ENCODE assay signal across 8 cellular contexts in genomic region chr2:186588940-186589732, GRCh38. TPM values are rescaled to one million over a fixed set of nuclear protein-coding genes. Genes with fewer than 3 reads are reported as not detected.
DNase-seq lines count a peak whose midpoint lies in the region; ATAC-seq, FAIRE-seq and TF ChIP-seq lines count a peak whose summit lies in the region.

No MANE protein-coding gene starts in this region.

- CTCF ChIA-PET in HCT116 (lab: Charles Lee): interaction anchor here (1.6 kb wide), 1 partner anchor 34 kb away, joined by 4 read pairs; no protein-coding TSS in a partner anchor

- no peaks in the 10 kb centered on the region for H3K9me3 Mint-ChIP-seq in activated naive CD8-positive, alpha-beta T cell treated with anti-CD3 and anti-CD28 coated beads, Interleukin-2, amount 50 U/mL, for 24 hours

- no peaks in the 10 kb centered on the region for H3K36me3 ChIP-seq in HCT116 (ENCODE audit: control insufficient read depth in 1 of 2, insufficient read depth in 2 of 2, low read length in 2 of 2)
- H3K36me3 ChIP-seq in kidney (ENCODE audit: control insufficient read depth in 1 of 2, insufficient read depth in 2 of 2, low read length in 2 of 2): no peaks in the 10 kb centered on the region
- no peaks in the 10 kb centered on the region for H3K36me3 ChIP-seq in suprapubic skin

- peak overlapping the region; percentile 23 for H3K27ac Mint-ChIP-seq in activated naive CD8-positive, alpha-beta T cell treated with anti-CD3 and anti-CD28 coated beads, Interleukin-2, amount 50 U/mL, for 24 hours

- TF ChIP-seq POLR2A in HCT116 (IDR thresholded peaks at IDR 0.05; ENCODE audit: borderline replicate concordance, extremely low read depth, insufficient read depth, insufficient read length): no peak
- TF ChIP-seq POLR2A in suprapubic skin (IDR thresholded peaks at IDR 0.05): no peak

- H3K27me3 ChIP-seq in HCT116 (ENCODE audit: insufficient read depth, low read length) (no peaks in the 10 kb centered on the region), suprapubic skin (no peaks in the 10 kb centered on the region)

- RAD21 ChIA-PET in HCT116 (lab: Charles Lee; ENCODE audit: low non-redundant PET in 1 of 2, low total read pairs in 2 of 2, uncharacterized antibody in 2 of 2, unreplicated experiment in 2 of 2): no interaction called here

- TF ChIP-seq EP300 in suprapubic skin (IDR thresholded peaks at IDR 0.05): no peak

- TSS peak; percentile 78 for BruUV-seq in HCT116 (replicated peaks; lab: Mats Ljungman, UMichigan)

- FAIRE-seq in kidney (lab: Jason Lieb, UNC): no peak

- H3K4me1 Mint-ChIP-seq in activated naive CD8-positive, alpha-beta T cell treated with anti-CD3 and anti-CD28 coated beads, Interleukin-2, amount 50 U/mL, for 24 hours: peaks cover 28% of the 10 kb centered on the region

- DNase-seq in AG10803 (ENCODE audit: low read depth) (no peak), HCT116 (ENCODE audit: low read depth, low spot score) (no peak), kidney (no peak), suprapubic skin (ENCODE audit: low spot score in 2 of 2) (no peak), HPDE6-E6E7 (ENCODE audit: extremely low spot score) (no peak), DMS153 treated with DMSO at 0.1 percent for 48 hours (lab: John Stamatoyannopoulos, UW; ENCODE audit: unreplicated experiment) (no peak)
- DNase-seq in activated naive CD8-positive, alpha-beta T cell treated with anti-CD3 and anti-CD28 coated beads, Interleukin-2, amount 50 U/mL, for 24 hours: no peak

- H2AFZ ChIP-seq in HCT116 (ENCODE audit: low read depth, low read length, poor library complexity, severe bottlenecking): peak overlapping the region; percentile 99

- H3K4me3 ChIP-seq in AG10803 (ENCODE audit: low read length): peak overlapping the region; percentile 91
- H3K4me3 ChIP-seq in HCT116 (replicated peaks in 1 of 2; ENCODE audit: low read depth in 1 of 2, low read length in 2 of 2): peak overlapping the region; percentile 84 to 88
- peak overlapping the region; percentile 93 to 97 for H3K4me3 ChIP-seq in kidney (ENCODE audit: low read length in 2 of 2)
- peak overlapping the region; percentile 98 for H3K4me3 ChIP-seq in suprapubic skin

- no peaks in the 10 kb centered on the region for H3K36me3 Mint-ChIP-seq in activated naive CD8-positive, alpha-beta T cell treated with anti-CD3 and anti-CD28 coated beads, Interleukin-2, amount 50 U/mL, for 24 hours (ENCODE audit: low read depth)

- peak overlapping the region; percentile 78 for H3K9ac ChIP-seq in HCT116 (ENCODE audit: low read length)
- peak overlapping the region; percentile 63 to 82 for H3K9ac ChIP-seq in kidney (ENCODE audit: low read length in 2 of 2)

- intact Hi-C loops in HCT116 (cut with micrococcal nuclease): no loop called here
- intact Hi-C loops in kidney (cut with DNase I): no loop called here

- TF ChIP-seq CTCF in AG10803 (conservative IDR thresholded peaks at IDR 0.05; ENCODE audit: low read length) (no peak), HCT116 (IDR thresholded peaks at IDR 0.05 in 2 of 3, conservative IDR thresholded peaks at IDR 0.05 in 1 of 3; ENCODE audit: borderline replicate concordance in 1 of 3, insufficient read depth in 1 of 3, low read depth in 2 of 3, low read length in 2 of 3) (no peak), kidney (IDR thresholded peaks at IDR 0.05; ENCODE audit: borderline replicate concordance, extremely low read depth, insufficient read depth) (no peak), suprapubic skin (IDR thresholded peaks at IDR 0.05) (no peak)

- H3K9me2 ChIP-seq in HCT116 (ENCODE audit: insufficient read depth): no peaks in the 10 kb centered on the region

- 10% methylated on average over 22 of the region's 22 CpGs for WGBS in suprapubic skin

- TF ChIP-seq RAD21 in HCT116 (IDR thresholded peaks at IDR 0.05; ENCODE audit: low read depth): no peak

- H3K9me3 ChIP-seq in HCT116 (ENCODE audit: control insufficient read depth in 1 of 2, insufficient read depth in 1 of 2, low read depth in 1 of 2, low read length in 2 of 2) (no peaks in the 10 kb centered on the region), kidney (ENCODE audit: control insufficient read depth in 1 of 2, low read length in 2 of 2) (no peaks in the 10 kb centered on the region), suprapubic skin (no peaks in the 10 kb centered on the region)

- H3K27ac ChIP-seq in HCT116 (ENCODE audit: low read depth, low read length): peak overlapping the region; percentile 84
- H3K27ac ChIP-seq in kidney (ENCODE audit: low read depth in 2 of 2, low read length in 2 of 2): peak overlapping the region; percentile 92 to 96
- H3K27ac ChIP-seq in suprapubic skin: peak overlapping the region; percentile 97

- no peaks in the 10 kb centered on the region for H3K27me3 Mint-ChIP-seq in activated naive CD8-positive, alpha-beta T cell treated with anti-CD3 and anti-CD28 coated beads, Interleukin-2, amount 50 U/mL, for 24 hours

- H3K4me1 ChIP-seq in HCT116 (ENCODE audit: control insufficient read depth in 1 of 2, insufficient read depth in 2 of 2, low read length in 2 of 2): peaks cover 7 to 21% of the 10 kb centered on the region in 2 experiments; a peak in 3 of 4 replicates
- peaks cover 6 to 9% of the 10 kb centered on the region in 2 donors for H3K4me1 ChIP-seq in kidney (ENCODE audit: control insufficient read depth in 1 of 2, insufficient read depth in 1 of 2, low read depth in 1 of 2, low read length in 2 of 2)
- H3K4me1 ChIP-seq in suprapubic skin: peaks cover 32% of the 10 kb centered on the region

- H3K4me2 ChIP-seq in HCT116 (ENCODE audit: low read length): peak overlapping the region; percentile 97

- no peaks in the 10 kb centered on the region for H4K20me1 ChIP-seq in HCT116 (ENCODE audit: insufficient read depth)

- H3K79me2 ChIP-seq in HCT116 (ENCODE audit: insufficient read depth, low read length): peaks cover 33% of the 10 kb centered on the region

- peak overlapping the region; percentile 88 for H3K4me3 Mint-ChIP-seq in activated naive CD8-positive, alpha-beta T cell treated with anti-CD3 and anti-CD28 coated beads, Interleukin-2, amount 50 U/mL, for 24 hours

- POLR2A ChIA-PET in HCT116 (lab: Charles Lee): interaction anchor here (0.6 to 1.3 kb wide), 7 partner anchors 13 to 1586 kb away, joined by 3 to 10 read pairs (median 4); partner anchors contain the start of gene ZC3H15

- ATAC-seq in HCT116: no peak
- no peak for ATAC-seq in activated naive CD8-positive, alpha-beta T cell treated with anti-CD3 and anti-CD28 coated beads, Interleukin-2, amount 50 U/mL, for 24 hours
- ATAC-seq in HG02884 (IDR thresholded peaks at IDR 0.05; ENCODE audit: unreplicated experiment): no peak

TF ChIP-seq in HCT116, 20 proteins besides CTCF, POLR2A, EP300 and RAD21 (continues in another document):
- TF ChIP-seq SRF (IDR thresholded peaks at IDR 0.05; ENCODE audit: low read depth) (no peak), POLR2AphosphoS5 (IDR thresholded peaks at IDR 0.05; ENCODE audit: low read depth, low read length) (no peak), CEBPB (IDR thresholded peaks at IDR 0.05; ENCODE audit: low read depth) (no peak), JUND (IDR thresholded peaks at IDR 0.05) (no peak), FOSL1 (IDR thresholded peaks at IDR 0.05; ENCODE audit: low read depth) (no peak), ZNF274 (IDR thresholded peaks at IDR 0.05; ENCODE audit: low read depth, low read length) (no peak), TCF7L2 (IDR thresholded peaks at IDR 0.05; ENCODE audit: borderline replicate concordance, extremely low read depth, insufficient read depth, insufficient read length) (no peak), EZH2 (IDR thresholded peaks at IDR 0.05) (no peak), SP1 (IDR thresholded peaks at IDR 0.05; ENCODE audit: low read depth) (no peak), YY1 (IDR thresholded peaks at IDR 0.05; ENCODE audit: extremely low read depth, insufficient replicate concordance, low read depth, low read length) (no peak), CBX3 (IDR thresholded peaks at IDR 0.05; ENCODE audit: low read depth) (no peak), SIN3A (IDR thresholded peaks at IDR 0.05; ENCODE audit: low read depth) (no peak), EZH2phosphoT487 (IDR thresholded peaks at IDR 0.05; ENCODE audit: borderline replicate concordance) (no peak), MAX (IDR thresholded peaks at IDR 0.05) (no peak)
- TF ChIP-seq, protein P1, sequence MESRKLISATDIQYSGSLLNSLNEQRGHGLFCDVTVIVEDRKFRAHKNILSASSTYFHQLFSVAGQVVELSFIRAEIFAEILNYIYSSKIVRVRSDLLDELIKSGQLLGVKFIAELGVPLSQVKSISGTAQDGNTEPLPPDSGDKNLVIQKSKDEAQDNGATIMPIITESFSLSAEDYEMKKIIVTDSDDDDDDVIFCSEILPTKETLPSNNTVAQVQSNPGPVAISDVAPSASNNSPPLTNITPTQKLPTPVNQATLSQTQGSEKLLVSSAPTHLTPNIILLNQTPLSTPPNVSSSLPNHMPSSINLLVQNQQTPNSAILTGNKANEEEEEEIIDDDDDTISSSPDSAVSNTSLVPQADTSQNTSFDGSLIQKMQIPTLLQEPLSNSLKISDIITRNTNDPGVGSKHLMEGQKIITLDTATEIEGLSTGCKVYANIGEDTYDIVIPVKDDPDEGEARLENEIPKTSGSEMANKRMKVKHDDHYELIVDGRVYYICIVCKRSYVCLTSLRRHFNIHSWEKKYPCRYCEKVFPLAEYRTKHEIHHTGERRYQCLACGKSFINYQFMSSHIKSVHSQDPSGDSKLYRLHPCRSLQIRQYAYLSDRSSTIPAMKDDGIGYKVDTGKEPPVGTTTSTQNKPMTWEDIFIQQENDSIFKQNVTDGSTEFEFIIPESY (IDR thresholded peaks at IDR 0.05; ENCODE audit: extremely low read depth, insufficient replicate concordance, low read length): no peak

RNA-seq across cellular contexts. Expression of gene ITGAV, which starts 0.7 kb away (rescaled TPM):
- total RNA-seq in HCT116 (2021; ENCODE audit: unreplicated experiment): 36.3 TPM
- polyA plus RNA-seq in HCT116 (2012): 12.8 and 18.3 TPM in 2 replicates
- total RNA-seq in kidney: 99.0 TPM
- 26.3 TPM for polyA plus RNA-seq in kidney (ENCODE audit: insufficient read depth, low read depth, low replicate concordance)
- 100 to 1,000 TPM in 1 of 4 donors, 10 to 100 TPM in 3; 66.7 to 132 (median 87.2) TPM for total RNA-seq in suprapubic skin
